ENCODE assay signal across 12 cellular contexts in genomic region chr4:36394352-36394903, GRCh38.
A peak's percentile ranks its signal among the peaks of the same experiment; 100 is the strongest.
DNase-seq lines count a peak whose midpoint lies in the region; ATAC-seq, FAIRE-seq and TF ChIP-seq lines count a peak whose summit lies in the region.
"Had no signal": no experiment of that assay in that cellular context is flagged by ENCODE, and none has a peak within 500 bp of the region (broad histone marks: within the 10 kb centered on the region; RNA-seq: fewer than 3 reads in every experiment).

No MANE protein-coding gene starts in this region.

- CTCF ChIA-PET in activated CD8-positive, alpha-beta T cell treated with anti-CD3 and anti-CD28 coated beads, Interleukin-2, amount 10 ng/mL, durations not matched to agents 7 days and 5 days (lab: Charles Lee) = interaction anchor here (0.8 to 1.3 kb wide), 5 partner anchors 8 to 69 kb away, joined by 3 to 6 read pairs (median 3); no protein-coding TSS in a partner anchor

- peaks cover 10% of the 10 kb centered on the region for H3K4me1 Mint-ChIP-seq in activated CD8-positive, alpha-beta T cell treated with anti-CD3 and anti-CD28 coated beads, Interleukin-2, amount 10 ng/mL, durations not matched to agents 7 days and 5 days (ENCODE audit: low read depth)

- no peaks in the 10 kb centered on the region for H3K27me3 ChIP-seq in vagina
- H3K27me3 ChIP-seq: right atrium auricular region had no signal

- no peak for FAIRE-seq in GM12891 (lab: Jason Lieb, UNC)
- FAIRE-seq: GM18507 had no signal

- H3K36me3 Mint-ChIP-seq in activated CD8-positive, alpha-beta T cell treated with anti-CD3 and anti-CD28 coated beads, Interleukin-2, amount 10 ng/mL, durations not matched to agents 7 days and 5 days (ENCODE audit: low read depth) = no peaks in the 10 kb centered on the region
- H3K36me3 Mint-ChIP-seq: CD14-positive monocyte had no signal

- POLR2A ChIA-PET in activated CD8-positive, alpha-beta T cell treated with anti-CD3 and anti-CD28 coated beads, Interleukin-2, amount 10 ng/mL, durations not matched to agents 7 days and 5 days (lab: Charles Lee) = interaction anchor here (1.1 kb wide), 1 partner anchor 45 kb away, joined by 3 read pairs; no protein-coding TSS in a partner anchor

- peaks cover 13% of the 10 kb centered on the region for H3K27me3 Mint-ChIP-seq in activated CD8-positive, alpha-beta T cell treated with anti-CD3 and anti-CD28 coated beads, Interleukin-2, amount 10 ng/mL, durations not matched to agents 7 days and 5 days (ENCODE audit: low read depth)

- no peaks in the 10 kb centered on the region for H3K9me3 ChIP-seq in vagina
- H3K9me3 ChIP-seq: right atrium auricular region had no signal

- ATAC-seq in HG03378 (IDR thresholded peaks at IDR 0.05; ENCODE audit: unreplicated experiment) (peak; percentile 42), left colon (peak; percentile 71)
- peak; percentile 92 for ATAC-seq in activated CD8-positive, alpha-beta T cell treated with anti-CD3 and anti-CD28 coated beads, Interleukin-2, amount 10 ng/mL, durations not matched to agents 7 days and 5 days

- DNase-seq in GM12865 (ENCODE audit: low read depth) (peak; percentile 77), left colon (no peak), GM12891 (ENCODE audit: insufficient read length, low spot score) (no peak), vagina (ENCODE audit: extremely low spot score in 2 of 2) (no peak), erythroblast (lab: John Stamatoyannopoulos, UW) (no peak), SKM-1 (lab: John Stamatoyannopoulos, UW; ENCODE audit: unreplicated experiment) (no peak)
- DNase-seq in activated CD8-positive, alpha-beta T cell treated with anti-CD3 and anti-CD28 coated beads, Interleukin-2, amount 10 ng/mL, durations not matched to agents 7 days and 5 days = peak; percentile 63
- DNase-seq: NCI-H1436 had no signal

- peak overlapping the region; percentile 87 for H3K27ac Mint-ChIP-seq in activated CD8-positive, alpha-beta T cell treated with anti-CD3 and anti-CD28 coated beads, Interleukin-2, amount 10 ng/mL, durations not matched to agents 7 days and 5 days
- H3K27ac Mint-ChIP-seq: CD14-positive monocyte had no signal

- TF ChIP-seq POLR2A in GM12891 (IDR thresholded peaks at IDR 0.05; ENCODE audit: low read depth, low read length) (no peak), vagina (IDR thresholded peaks at IDR 0.05) (no peak), erythroblast (IDR thresholded peaks at IDR 0.05; ENCODE audit: low read length) (no peak)

- no peak overlapping the region for H3K27ac ChIP-seq in vagina
- H3K27ac ChIP-seq: right atrium auricular region had no signal

- peak overlapping the region; percentile 47 for H3K4me3 Mint-ChIP-seq in activated CD8-positive, alpha-beta T cell treated with anti-CD3 and anti-CD28 coated beads, Interleukin-2, amount 10 ng/mL, durations not matched to agents 7 days and 5 days
- H3K4me3 Mint-ChIP-seq: CD14-positive monocyte had no signal

- no peak overlapping the region for H3K4me3 ChIP-seq in GM12865 (ENCODE audit: low read depth, low read length)
- H3K4me3 ChIP-seq in vagina = no peak overlapping the region
- H3K4me3 ChIP-seq: right atrium auricular region had no signal

- no peaks in the 10 kb centered on the region for H3K4me1 ChIP-seq in vagina
- H3K4me1 ChIP-seq: right atrium auricular region had no signal

- TF ChIP-seq CTCF in GM12865 (IDR thresholded peaks at IDR 0.05; ENCODE audit: insufficient read depth, low read depth, low read length, missing control alignments) (no peak), vagina (IDR thresholded peaks at IDR 0.05) (no peak)

- H3K36me3 ChIP-seq in vagina = no peaks in the 10 kb centered on the region
- H3K36me3 ChIP-seq: right atrium auricular region had no signal

- H3K9me3 Mint-ChIP-seq in activated CD8-positive, alpha-beta T cell treated with anti-CD3 and anti-CD28 coated beads, Interleukin-2, amount 10 ng/mL, durations not matched to agents 7 days and 5 days (ENCODE audit: insufficient read depth) = no peaks in the 10 kb centered on the region
- H3K9me3 Mint-ChIP-seq: CD14-positive monocyte had no signal

- intact Hi-C loops in left colon (cut with DNase I, micrococcal nuclease) (no loop called here), vagina (cut with DNase I) (no loop called here)

TF ChIP-seq in GM12891, 5 proteins besides CTCF, POLR2A, EP300 and RAD21:
- TF ChIP-seq POU2F2 (IDR thresholded peaks at IDR 0.05; ENCODE audit: low read depth, low read length) = no peak
- TF ChIP-seq TAF1 (IDR thresholded peaks at IDR 0.05; ENCODE audit: low read depth, low read length) = no peak
- TF ChIP-seq POLR2AphosphoS5 (IDR thresholded peaks at IDR 0.05; ENCODE audit: low read depth, low read length) = no peak
- TF ChIP-seq SPI1 (IDR thresholded peaks at IDR 0.05; ENCODE audit: low read depth, low read length) = no peak
- TF ChIP-seq PAX5 (IDR thresholded peaks at IDR 0.05; ENCODE audit: insufficient read depth, low read length, severe bottlenecking) = no peak

Comparison
In these comparisons a context has a peak if more than half of its experiments do, and no peak if none do; other contexts are left out.
1. DNase-seq: peak in GM12865 (single experiment) and activated CD8-positive, alpha-beta T cell treated with anti-CD3 and anti-CD28 coated beads, Interleukin-2, amount 10 ng/mL, durations not matched to agents 7 days and 5 days (single experiment); none in left colon (0 of 2), GM12891 (single experiment), vagina (0 of 2), erythroblast (0 of 2) and SKM-1 (single experiment).
2. ATAC-seq: peak in every context shown above with its lines; median percentile 92 in activated CD8-positive, alpha-beta T cell treated with anti-CD3 and anti-CD28 coated beads, Interleukin-2, amount 10 ng/mL, durations not matched to agents 7 days and 5 days; 71 in left colon; 42 in HG03378.